1 cellular context compared by ENCODE assay signal in genomic region chr15:22257047-22257667, GRCh38.
TF ChIP-seq lines count a peak whose summit lies in the region.

No MANE protein-coding gene starts in this region.

TF ChIP-seq in HepG2, 621 proteins besides CTCF, POLR2A, EP300 and RAD21 (continued from another document):
- TF ChIP-seq ZNF646 (CRISPR knock-in tag; IDR thresholded peaks at IDR 0.05), result no peak
- no peak for TF ChIP-seq RFX3 (CRISPR knock-in tag; IDR thresholded peaks at IDR 0.05)
- no peak for TF ChIP-seq ZEB1 (IDR thresholded peaks at IDR 0.05; ENCODE audit: insufficient replicate concordance, low read depth)
- peak; percentile 95 for TF ChIP-seq ZNF768 (CRISPR knock-in tag; IDR thresholded peaks at IDR 0.05)
- no peak for TF ChIP-seq IRF9 (CRISPR knock-in tag; IDR thresholded peaks at IDR 0.05; ENCODE audit: borderline replicate concordance)
- no peak for TF ChIP-seq ZNF703 (CRISPR knock-in tag; IDR thresholded peaks at IDR 0.05; ENCODE audit: borderline replicate concordance)
